Comparison of ENCODE assay signal across 1 cellular context in the genomic region with DNA sequence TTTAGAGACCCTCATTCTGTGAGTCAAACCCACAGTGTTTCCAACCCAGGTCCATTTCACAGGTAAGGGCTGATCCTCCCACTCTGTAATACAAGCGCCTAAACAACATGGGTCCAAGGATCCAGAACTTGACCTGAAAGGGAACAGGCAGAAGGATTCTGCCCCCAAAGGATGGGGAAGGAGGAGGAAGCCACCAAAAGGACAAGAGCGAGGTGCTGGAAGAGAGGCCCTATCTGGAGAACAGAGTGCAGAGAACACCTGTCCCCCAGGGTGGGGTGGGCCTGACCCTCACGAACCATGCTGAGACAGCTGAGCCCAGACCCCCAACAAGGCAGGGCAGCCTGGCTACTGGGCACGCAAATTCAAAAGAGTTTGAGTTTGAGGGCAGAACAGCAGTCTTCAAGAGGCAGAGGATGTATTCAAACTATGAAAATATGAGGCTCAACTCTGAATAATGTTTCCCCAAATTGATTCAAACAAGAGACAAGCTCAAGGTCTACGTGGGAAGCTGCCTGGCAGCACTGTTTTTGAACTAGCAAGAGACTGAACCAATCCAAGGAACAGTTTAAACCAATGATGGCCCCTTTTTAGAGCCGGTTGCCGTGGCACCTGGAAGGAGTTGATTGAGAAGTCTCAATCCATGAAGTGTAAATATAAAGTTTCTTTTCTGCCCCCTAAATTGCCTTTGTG.
TF ChIP-seq lines count a peak whose summit lies in the region.

No MANE protein-coding gene starts in this region.

TF ChIP-seq in SK-N-SH, 30 proteins besides CTCF, POLR2A, EP300 and RAD21:
- TF ChIP-seq, protein P1, sequence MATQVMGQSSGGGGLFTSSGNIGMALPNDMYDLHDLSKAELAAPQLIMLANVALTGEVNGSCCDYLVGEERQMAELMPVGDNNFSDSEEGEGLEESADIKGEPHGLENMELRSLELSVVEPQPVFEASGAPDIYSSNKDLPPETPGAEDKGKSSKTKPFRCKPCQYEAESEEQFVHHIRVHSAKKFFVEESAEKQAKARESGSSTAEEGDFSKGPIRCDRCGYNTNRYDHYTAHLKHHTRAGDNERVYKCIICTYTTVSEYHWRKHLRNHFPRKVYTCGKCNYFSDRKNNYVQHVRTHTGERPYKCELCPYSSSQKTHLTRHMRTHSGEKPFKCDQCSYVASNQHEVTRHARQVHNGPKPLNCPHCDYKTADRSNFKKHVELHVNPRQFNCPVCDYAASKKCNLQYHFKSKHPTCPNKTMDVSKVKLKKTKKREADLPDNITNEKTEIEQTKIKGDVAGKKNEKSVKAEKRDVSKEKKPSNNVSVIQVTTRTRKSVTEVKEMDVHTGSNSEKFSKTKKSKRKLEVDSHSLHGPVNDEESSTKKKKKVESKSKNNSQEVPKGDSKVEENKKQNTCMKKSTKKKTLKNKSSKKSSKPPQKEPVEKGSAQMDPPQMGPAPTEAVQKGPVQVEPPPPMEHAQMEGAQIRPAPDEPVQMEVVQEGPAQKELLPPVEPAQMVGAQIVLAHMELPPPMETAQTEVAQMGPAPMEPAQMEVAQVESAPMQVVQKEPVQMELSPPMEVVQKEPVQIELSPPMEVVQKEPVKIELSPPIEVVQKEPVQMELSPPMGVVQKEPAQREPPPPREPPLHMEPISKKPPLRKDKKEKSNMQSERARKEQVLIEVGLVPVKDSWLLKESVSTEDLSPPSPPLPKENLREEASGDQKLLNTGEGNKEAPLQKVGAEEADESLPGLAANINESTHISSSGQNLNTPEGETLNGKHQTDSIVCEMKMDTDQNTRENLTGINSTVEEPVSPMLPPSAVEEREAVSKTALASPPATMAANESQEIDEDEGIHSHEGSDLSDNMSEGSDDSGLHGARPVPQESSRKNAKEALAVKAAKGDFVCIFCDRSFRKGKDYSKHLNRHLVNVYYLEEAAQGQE (IDR thresholded peaks at IDR 0.05; ENCODE audit: low read depth, low read length): no peak
- TF ChIP-seq YY1 (IDR thresholded peaks at IDR 0.05; ENCODE audit: low read depth) (no peak), GABPA (IDR thresholded peaks at IDR 0.05; ENCODE audit: low read depth) (no peak), FOSL2 (IDR thresholded peaks at IDR 0.05; ENCODE audit: borderline replicate concordance, low read depth) (no peak), FOXM1 (IDR thresholded peaks at IDR 0.05; ENCODE audit: low read depth) (no peak), RCOR1 (IDR thresholded peaks at IDR 0.05; ENCODE audit: low read length) (no peak), EZH2phosphoT487 (IDR thresholded peaks at IDR 0.05; ENCODE audit: borderline replicate concordance, low read depth) (no peak), ZBTB33 (IDR thresholded peaks at IDR 0.05; ENCODE audit: borderline replicate concordance, low read depth) (no peak)
TF ChIP-seq in SK-N-SH: peak in this region for 0.
